Comparison of ENCODE assay signal across 20 cellular contexts in genomic region chr1:236132420-236133046, GRCh38.
"Had no signal": no experiment of that assay in that cellular context is flagged by ENCODE, and none has a peak within 500 bp of the region (broad histone marks: within the 10 kb centered on the region; RNA-seq: fewer than 3 reads in every experiment).

No MANE protein-coding gene starts in this region.

- ATAC-seq: HepG2, SK-N-SH treated with all-trans-retinoic acid at 6 μM for 48 hours had no signal

- DNase-seq: IMR-90, Karpas-422, KG1, MM.1S, NCI-H1092 treated with DMSO at 0.1 percent for 48 hours, NCI-H1436, NCI-H187, NCI-H2029, NCI-H2081 treated with DMSO at 0.1 percent for 48 hours, NCI-H2171, NCI-H226, NCI-H446, NCI-H510A, NCI-H524 treated with DMSO at 0.1 percent for 48 hours, NCI-H69, NCI-H774, Right ventricle myocardium superior, RPMI8226 had no signal
